9 cellular contexts compared by ENCODE assay signal in genomic region chr11:102914238-102915043, GRCh38. TPM values are rescaled to one million over a fixed set of nuclear protein-coding genes. Genes with fewer than 3 reads are reported as not detected.
DNase-seq lines count a peak whose midpoint lies in the region; ATAC-seq and TF ChIP-seq lines count a peak whose summit lies in the region.
"Had no signal": no experiment of that assay in that cellular context is flagged by ENCODE, and none has a peak within 500 bp of the region (broad histone marks: within the 10 kb centered on the region; RNA-seq: fewer than 3 reads in every experiment).

No MANE protein-coding gene starts in this region.

- WGBS in stomach, 5 donors, result 36 to 41% (median 38%) methylated on average over 3 of the region's 3 CpGs

- intact Hi-C loops in stomach (cut with DNase I; ENCODE audit: low total_unique reads), result no loop called here

- CTCF ChIA-PET in RWPE1 (lab: Yijun Ruan, JAX), result interaction anchor here (0.6 to 1.8 kb wide), 17 partner anchors 9 to 184 kb away, joined by 3 to 10 read pairs (median 4); partner anchors contain the start of gene MMP13

- H3K27ac ChIP-seq in RWPE1 (no peak overlapping the region), stomach (peak overlapping the region in 1 of 5 donors; percentile 57)
- H3K27ac ChIP-seq: SJCRH30 had no signal

- TF ChIP-seq EP300 in stomach (IDR thresholded peaks at IDR 0.05), result no peak

- no peaks in the 10 kb centered on the region for H3K9me3 ChIP-seq in stomach
- H3K9me3 ChIP-seq: SJCRH30 had no signal

- H3K4me1 ChIP-seq in stomach, result peaks cover 0 to 3% (median 0%) of the 10 kb centered on the region in 4 donors
- H3K4me1 ChIP-seq: SJCRH30 had no signal

- TF ChIP-seq CTCF in RWPE1 (conservative IDR thresholded peaks at IDR 0.05; ENCODE audit: low read depth), result peak; percentile 63
- TF ChIP-seq CTCF in stomach (IDR thresholded peaks at IDR 0.05), result peak in 5 of 7 experiments; percentile 39 to 65 (median 51)

- POLR2A ChIA-PET in RWPE1 (lab: Yijun Ruan, JAX; ENCODE audit: low non-redundant PET), result no interaction called here

- DNase-seq in D341Med (ENCODE audit: low spot score) (peak; percentile 51), H4 (ENCODE audit: low spot score) (peak; percentile 32), RWPE1 (ENCODE audit: low spot score) (peak; percentile 42), glomerular visceral epithelial cell (ENCODE audit: extremely low spot score) (peak; percentile 49), stomach (no peak), T-helper 9 cell (no peak), HuH-7.5 (ENCODE audit: low spot score) (no peak)

- no peak for TF ChIP-seq POLR2A in stomach (IDR thresholded peaks at IDR 0.05)

- H3K36me3 ChIP-seq in stomach, result no peaks in the 10 kb centered on the region
- H3K36me3 ChIP-seq: SJCRH30 had no signal

- H3K27me3 ChIP-seq in stomach, result no peaks in the 10 kb centered on the region
- H3K27me3 ChIP-seq: SJCRH30 had no signal

- no peak overlapping the region for H3K4me3 ChIP-seq in stomach
- H3K4me3 ChIP-seq: SJCRH30 had no signal

- no peak for ATAC-seq in HG03280 (IDR thresholded peaks at IDR 0.05; ENCODE audit: unreplicated experiment)

RNA-seq across cellular contexts. Expression of gene MMP12, which starts 39.7 kb away (rescaled TPM):
- total RNA-seq in H4 (2014; rRNA removed; shearing (Covaris generic)), result 0.41 and 1.5 TPM in 2 replicates
- not detected for total RNA-seq in stomach
- 1 to 10 TPM in 2 of 3 donors, under 1 TPM in 1; 0.46 to 2.4 (median 1.4) TPM for polyA plus RNA-seq in stomach
- total RNA-seq: SJCRH30 had no signal

RNA-seq across cellular contexts. Expression of gene MMP13, which starts 41.1 kb away (rescaled TPM):
- total RNA-seq in H4 (2014; rRNA removed; shearing (Covaris generic)), result 14.9 and 15.8 TPM in 2 replicates
- total RNA-seq in stomach, result not detected
- polyA plus RNA-seq in stomach, result under 1 TPM in 1 of 3 donors, not detected in 2; 0.25 TPM
- total RNA-seq: SJCRH30 had no signal

Comparison
In these comparisons a context has a peak if more than half of its experiments do, and no peak if none do; other contexts are left out.
1. DNase-seq: peak in D341Med (single experiment), H4 (single experiment), RWPE1 (single experiment) and glomerular visceral epithelial cell (single experiment); none in stomach (single experiment), T-helper 9 cell (single experiment) and HuH-7.5 (single experiment).
2. RNA of gene MMP13, which starts 41.1 kb away (total RNA-seq): 14.9 to 15.8 TPM in H4; not detected in stomach; every median in the first group is over 10 times any median in the second.